ENCODE assay signal across 26 cellular contexts in genomic region chr2:219824996-219825395, GRCh38.
"Had no signal": no experiment of that assay in that cellular context is flagged by ENCODE, and none has a peak within 500 bp of the region (broad histone marks: within the 10 kb centered on the region; RNA-seq: fewer than 3 reads in every experiment).

No MANE protein-coding gene starts in this region.

- H3K27me3 ChIP-seq: left lung, pancreas, suprapubic skin, tibial nerve, vagina had no signal

- H3K4me3 ChIP-seq: left lung, lower lobe of right lung, pancreas, prostate gland, skin epidermis, stomach, suprapubic skin, tibial nerve, vagina had no signal

- H3K4me1 ChIP-seq: left lung, lower lobe of right lung, pancreas, prostate gland, stomach, suprapubic skin, vagina had no signal

- ATAC-seq: left colon; left lung; lower lobe of right lung; natural killer cell; pancreas; right cardiac atrium; sciatic nerve; stimulated activated naive B cell treated with anti-CD40 and anti-IgM and Interleukin-4, amounts not matched to agents 10 μg/mL and 1 μg/mL and 100 μg/mL, for 72 hours; stimulated activated naive CD8-positive, alpha-beta T cell treated with anti-CD3 and anti-CD28 coated beads, Interleukin-15, Interleukin-2, amounts not matched to agents 100 U/mL and 50 U/mL, for 24 hours had no signal

- H3K36me3 ChIP-seq: left lung, lower lobe of right lung, pancreas, prostate gland, stomach, suprapubic skin, tibial nerve, vagina had no signal

- H3K9me3 ChIP-seq: left lung, lower lobe of right lung, pancreas, prostate gland, stomach, suprapubic skin, tibial nerve, vagina had no signal

- DNase-seq: head of caudate nucleus; hippocampal formation; kidney; left colon; left lung; lower lobe of right lung; mammary epithelial cell; mesenchymal stem cell; naive B cell; natural killer cell; pancreas; retina; right cardiac atrium; stimulated activated CD4-positive, alpha-beta T cell treated with anti-CD3 and anti-CD28 coated beads, Interleukin-12 subunit alpha, Interleukin-12 subunit beta, amount 100 ng/mL, for 4 hours; stimulated activated CD4-positive, alpha-beta T cell treated with anti-CD3 and anti-CD28 coated beads, Interleukin-15, amount 100 ng/mL, for 24 hours; stimulated activated CD4-positive, alpha-beta T cell treated with anti-CD3 and anti-CD28 coated beads, Interleukin-2, amount 100 ng/mL, for 24 hours; stimulated activated CD4-positive, alpha-beta T cell treated with anti-CD3 and anti-CD28 coated beads, Interleukin-4, amount 100 ng/mL, for 1 hour; stimulated activated naive B cell treated with anti-CD40 and anti-IgM and Interleukin-4, amounts not matched to agents 10 μg/mL and 1 μg/mL and 100 μg/mL, for 72 hours; stimulated activated naive CD8-positive, alpha-beta T cell treated with anti-CD3 and anti-CD28 coated beads, Interleukin-15, Interleukin-2, amounts not matched to agents 100 U/mL and 50 U/mL, for 24 hours; stomach had no signal
